ENCODE assay signal across 18 cellular contexts in genomic region chr6:33960345-33961313, GRCh38.
DNase-seq lines count a peak whose midpoint lies in the region; ATAC-seq and TF ChIP-seq lines count a peak whose summit lies in the region.
"Had no signal": no experiment of that assay in that cellular context is flagged by ENCODE, and none has a peak within 500 bp of the region (broad histone marks: within the 10 kb centered on the region; RNA-seq: fewer than 3 reads in every experiment).

No MANE protein-coding gene starts in this region.

- H4K8ac ChIP-seq in neuronal stem cell (ENCODE audit: low read depth, low read length), result no peak overlapping the region

- peak overlapping the region; percentile 69 for H3K23ac ChIP-seq in neuronal stem cell (ENCODE audit: low read depth, low read length, poor library complexity)

- no peak for ATAC-seq in HG02798 (IDR thresholded peaks at IDR 0.05; ENCODE audit: poor library complexity, unreplicated experiment)
- ATAC-seq: activated T-helper 17 cell treated with anti-CD3 and anti-CD28 coated beads, Interleukin-2, amount 50 U/mL, for 72 hours; GM12878; naive thymus-derived CD4-positive, alpha-beta T cell; stimulated activated naive CD8-positive, alpha-beta T cell treated with anti-CD3 and anti-CD28 coated beads, Interleukin-15, Interleukin-2, amounts not matched to agents 100 U/mL and 50 U/mL, for 24 hours had no signal

- peak; percentile 41 for DNase-seq in NCI-H82 (lab: John Stamatoyannopoulos, UW)
- no peak for DNase-seq in NCI-H82 treated with DMSO at 0.1 percent for 48 hours (lab: John Stamatoyannopoulos, UW; ENCODE audit: unreplicated experiment)
- peak; percentile 61 for DNase-seq in NCI-H1694 (lab: John Stamatoyannopoulos, UW)
- DNase-seq in dedifferentiated amniotic fluid mesenchymal stem cell (ENCODE audit: extremely low spot score), result peak; percentile 10
- DNase-seq in neuronal stem cell (ENCODE audit: low spot score), result no peak
- DNase-seq in uterus, result no peak
- DNase-seq in stimulated activated naive CD4-positive, alpha-beta T cell treated with Interleukin-2 at 50 U/mL for 16 hours (lab: John Stamatoyannopoulos, UW), result no peak
- DNase-seq: amniotic stem cell; cerebellar nuclear complex; foreskin fibroblast; GOT3; naive thymus-derived CD4-positive, alpha-beta T cell; NCI-H187; stimulated activated naive CD8-positive, alpha-beta T cell treated with anti-CD3 and anti-CD28 coated beads, Interleukin-15, Interleukin-2, amounts not matched to agents 100 U/mL and 50 U/mL, for 24 hours had no signal

- H2AFZ ChIP-seq in neuronal stem cell (ENCODE audit: low read length), result no peak overlapping the region

- H3K79me1 ChIP-seq in neuronal stem cell (ENCODE audit: low read depth, low read length), result no peaks in the 10 kb centered on the region

- no peak overlapping the region for H4K91ac ChIP-seq in neuronal stem cell (ENCODE audit: low read depth, low read length, poor library complexity)

- TF ChIP-seq CTCF in uterus (IDR thresholded peaks at IDR 0.05), result no peak

- H3K27me3 ChIP-seq in neuronal stem cell (ENCODE audit: control insufficient read depth in 3 of 3, insufficient read depth in 3 of 3, low read depth in 1 of 3, low read length in 3 of 3) (peaks cover 0 to 3% (median 0%) of the 10 kb centered on the region in 3 experiments), uterus (no peaks in the 10 kb centered on the region)

- H3K4me1 ChIP-seq in neuronal stem cell (ENCODE audit: control insufficient read depth in 2 of 2, insufficient read depth in 1 of 2, low read depth in 1 of 2, low read length in 2 of 2) (no peaks in the 10 kb centered on the region), uterus (no peaks in the 10 kb centered on the region)
- H3K4me1 ChIP-seq: prostate gland had no signal

- no peak overlapping the region for H3K14ac ChIP-seq in neuronal stem cell (ENCODE audit: low read length)

- H3K27ac ChIP-seq in neuronal stem cell (replicated peaks; ENCODE audit: low read length) (no peak overlapping the region), uterus (no peak overlapping the region)
- H3K27ac ChIP-seq: prostate gland had no signal

- H2BK15ac ChIP-seq in neuronal stem cell (ENCODE audit: low read length), result no peak overlapping the region

- H3K9me3 ChIP-seq in neuronal stem cell (replicated peaks in 1 of 2; ENCODE audit: control insufficient read depth in 2 of 2, insufficient read depth in 1 of 2, low read depth in 1 of 2, low read length in 2 of 2) (no peaks in the 10 kb centered on the region), uterus (no peaks in the 10 kb centered on the region)
- H3K9me3 ChIP-seq: prostate gland had no signal

- peak overlapping the region; percentile 45 for H3K18ac ChIP-seq in neuronal stem cell (ENCODE audit: low read length)

- H2BK5ac ChIP-seq in neuronal stem cell (ENCODE audit: low read length), result no peak overlapping the region

- H3K4ac ChIP-seq in neuronal stem cell (ENCODE audit: low read length), result no peak overlapping the region

- no peak overlapping the region for H3K9ac ChIP-seq in neuronal stem cell (ENCODE audit: low read depth, low read length, poor library complexity)

- no peak overlapping the region for H2AK5ac ChIP-seq in neuronal stem cell (ENCODE audit: low read depth, low read length)

- no peak for TF ChIP-seq POLR2A in uterus (IDR thresholded peaks at IDR 0.05)

- no peak overlapping the region for H2BK12ac ChIP-seq in neuronal stem cell (ENCODE audit: low read length)

- WGBS in neuronal stem cell (ENCODE audit: extremely low coverage in 2 of 2, insufficient read length in 2 of 2, insufficient replicate concordance in 1 of 2), 2 donors, result no CpG with 5 or more reads among the region's 22 CpGs

- intact Hi-C loops in uterus (cut with DNase I; ENCODE audit: low total_unique reads), result no loop called here

- no peak overlapping the region for H3K4me2 ChIP-seq in neuronal stem cell (ENCODE audit: insufficient read depth, low read length, poor library complexity, severe bottlenecking)

- H3K36me3 ChIP-seq in neuronal stem cell (replicated peaks in 1 of 2; ENCODE audit: control insufficient read depth in 2 of 2, insufficient read depth in 2 of 2, low read length in 2 of 2) (no peaks in the 10 kb centered on the region), uterus (no peaks in the 10 kb centered on the region)
- H3K36me3 ChIP-seq: prostate gland had no signal

- no peak overlapping the region for H2BK120ac ChIP-seq in neuronal stem cell (ENCODE audit: low read depth, low read length)

- H3K4me3 ChIP-seq in neuronal stem cell (ENCODE audit: low read length in 2 of 2), result no peak overlapping the region
- no peak overlapping the region for H3K4me3 ChIP-seq in uterus
- H3K4me3 ChIP-seq: GM12878, prostate gland had no signal

Comparison
In these comparisons a context has a peak if more than half of its experiments do, and no peak if none do; other contexts are left out.
1. DNase-seq: peak in NCI-H82 (single experiment), NCI-H1694 (single experiment) and dedifferentiated amniotic fluid mesenchymal stem cell (single experiment); none in NCI-H82 treated with DMSO at 0.1 percent for 48 hours (single experiment), neuronal stem cell (single experiment), uterus (0 of 2) and stimulated activated naive CD4-positive, alpha-beta T cell treated with Interleukin-2 at 50 U/mL for 16 hours (single experiment).